26 cellular contexts compared by ENCODE assay signal in genomic region chr6:144894240-144894639, GRCh38.
A peak's percentile ranks its signal among the peaks of the same experiment; 100 is the strongest.
DNase-seq lines count a peak whose midpoint lies in the region; ATAC-seq, FAIRE-seq and TF ChIP-seq lines count a peak whose summit lies in the region.
"Had no signal": no experiment of that assay in that cellular context is flagged by ENCODE, and none has a peak within 500 bp of the region (broad histone marks: within the 10 kb centered on the region; RNA-seq: fewer than 3 reads in every experiment).

No MANE protein-coding gene starts in this region.

- peak in 1 of 2 experiments; percentile 17; a peak in 1 of 6 replicates for ATAC-seq in A549
- ATAC-seq in PC-3 = no peak
- no peak for ATAC-seq in GM21360 (IDR thresholded peaks at IDR 0.05; ENCODE audit: unreplicated experiment)
- ATAC-seq in T-helper 17 cell = no peak
- ATAC-seq: GM12878 had no signal

- H3K9me3 Mint-ChIP-seq in neural progenitor cell = no peaks in the 10 kb centered on the region
- H3K9me3 Mint-ChIP-seq: CD4-positive, alpha-beta T cell; CD8-positive, alpha-beta memory T cell had no signal

- no peak overlapping the region for H2AFZ ChIP-seq in PC-3 (ENCODE audit: low read length)
- H2AFZ ChIP-seq in neural progenitor cell (replicated peaks) = peak overlapping the region; percentile 21
- H2AFZ ChIP-seq: GM23248 had no signal

- no peaks in the 10 kb centered on the region for H3K27me3 ChIP-seq in PC-3 (ENCODE audit: low read length)
- no peaks in the 10 kb centered on the region for H3K27me3 ChIP-seq in neural progenitor cell
- H3K27me3 ChIP-seq: BE2C; BLaER1 treated with 17β-estradiol and CSF1 and Interleukin-3, amounts not matched to agents 10 nM and 100 nM had no signal

- WGBS in A549 (ENCODE audit: missing lambda C conversion rate) = 84% methylated on average over 2 of the region's 2 CpGs

- TF ChIP-seq CTCF in 22Rv1 (IDR thresholded peaks at IDR 0.05) (no peak), A549 (IDR thresholded peaks at IDR 0.05) (no peak), PC-3 (conservative IDR thresholded peaks at IDR 0.05; ENCODE audit: low read depth, low read length) (no peak), neural progenitor cell (IDR thresholded peaks at IDR 0.05) (no peak)

- H4K20me1 ChIP-seq in PC-3 (ENCODE audit: low read length) (no peaks in the 10 kb centered on the region), neural progenitor cell (ENCODE audit: low read depth) (no peaks in the 10 kb centered on the region)
- H4K20me1 ChIP-seq: BLaER1 treated with 17β-estradiol and CSF1 and Interleukin-3, amounts not matched to agents 10 nM and 100 nM had no signal

- H3K9ac ChIP-seq in PC-3 (ENCODE audit: low read length) (peak overlapping the region; percentile 71), neural progenitor cell (no peak overlapping the region)
- H3K9ac ChIP-seq: BLaER1 treated with 17β-estradiol and CSF1 and Interleukin-3, amounts not matched to agents 10 nM and 100 nM; GM23248 had no signal

- CTCF ChIA-PET in A549 (lab: Yijun Ruan, JAX) (no interaction called here), PC-3 (lab: Charles Lee) (no interaction called here)

- H3K36me3 Mint-ChIP-seq in neural progenitor cell (no peaks in the 10 kb centered on the region), T-helper 17 cell (ENCODE audit: low read depth) (no peaks in the 10 kb centered on the region)
- H3K36me3 Mint-ChIP-seq: CD14-positive monocyte; CD8-positive, alpha-beta memory T cell had no signal

- FAIRE-seq in A549 (lab: Jason Lieb, UNC) = no peak
- FAIRE-seq: A204.1, D721Med, GM12878, GM18507, H1 had no signal

- H3K4me3 ChIP-seq in A549 (no peak overlapping the region), PC-3 (ENCODE audit: low read length) (no peak overlapping the region), neural progenitor cell (no peak overlapping the region)
- H3K4me3 ChIP-seq: BLaER1 treated with 17β-estradiol and CSF1 and Interleukin-3, amounts not matched to agents 10 nM and 100 nM; GM12878; GM23248 had no signal

- H3K4me3 Mint-ChIP-seq in neural progenitor cell = no peak overlapping the region
- no peak overlapping the region for H3K4me3 Mint-ChIP-seq in T-helper 17 cell
- H3K4me3 Mint-ChIP-seq: CD14-positive monocyte; CD4-positive, alpha-beta T cell; CD8-positive, alpha-beta memory T cell had no signal

- H3K27ac Mint-ChIP-seq in neural progenitor cell = no peak overlapping the region
- no peak overlapping the region for H3K27ac Mint-ChIP-seq in T-helper 17 cell
- H3K27ac Mint-ChIP-seq: CD4-positive, alpha-beta T cell; CD8-positive, alpha-beta memory T cell had no signal

- H3K79me2 ChIP-seq in PC-3 (ENCODE audit: low read length) (no peaks in the 10 kb centered on the region), neural progenitor cell (ENCODE audit: low read depth) (no peaks in the 10 kb centered on the region)

- peaks cover 45% of the 10 kb centered on the region for H3K4me1 ChIP-seq in A549
- H3K4me1 ChIP-seq in PC-3 (ENCODE audit: insufficient read depth, low read length) = peaks cover 56% of the 10 kb centered on the region
- H3K4me1 ChIP-seq in neural progenitor cell = peaks cover 10% of the 10 kb centered on the region

- H3K27ac ChIP-seq in 22Rv1 = peak overlapping the region; percentile 29
- no peak overlapping the region for H3K27ac ChIP-seq in A549
- peak overlapping the region; percentile 91 for H3K27ac ChIP-seq in PC-3 (ENCODE audit: low read length)
- no peak overlapping the region for H3K27ac ChIP-seq in neural progenitor cell
- H3K27ac ChIP-seq: BLaER1 treated with 17β-estradiol and CSF1 and Interleukin-3, amounts not matched to agents 10 nM and 100 nM; GM23248 had no signal

- peaks cover 19% of the 10 kb centered on the region for H3F3A ChIP-seq in PC-3 (ENCODE audit: low read length, unreplicated experiment)
- peaks cover 11% of the 10 kb centered on the region for H3F3A ChIP-seq in neural progenitor cell (ENCODE audit: low read depth)

- no peak for TF ChIP-seq RAD21 in A549 (conservative IDR thresholded peaks at IDR 0.05 in 1 of 2, IDR thresholded peaks at IDR 0.05 in 1 of 2)

- intact Hi-C loops in PC-3 (cut with micrococcal nuclease) = no loop called here

- no peak for TF ChIP-seq EP300 in A549 (IDR thresholded peaks at IDR 0.05)

- H3K4me1 Mint-ChIP-seq in neural progenitor cell (peaks cover 14% of the 10 kb centered on the region), T-helper 17 cell (peaks cover 2% of the 10 kb centered on the region)

- H3K36me3 ChIP-seq in PC-3 (ENCODE audit: low read depth, low read length) = no peaks in the 10 kb centered on the region
- no peaks in the 10 kb centered on the region for H3K36me3 ChIP-seq in neural progenitor cell
- H3K36me3 ChIP-seq: BE2C; BLaER1 treated with 17β-estradiol and CSF1 and Interleukin-3, amounts not matched to agents 10 nM and 100 nM had no signal

- no peak for TF ChIP-seq POLR2A in A549 (IDR thresholded peaks at IDR 0.05; ENCODE audit: low read length)

- H3K9me3 ChIP-seq in A549 (no peaks in the 10 kb centered on the region), PC-3 (ENCODE audit: low read length) (no peaks in the 10 kb centered on the region), neural progenitor cell (ENCODE audit: low read depth) (no peaks in the 10 kb centered on the region), T-helper 17 cell (ENCODE audit: control insufficient read depth, low read length, poor library complexity, severe bottlenecking) (no peaks in the 10 kb centered on the region)
- H3K9me3 ChIP-seq: BE2C; BLaER1 treated with 17β-estradiol and CSF1 and Interleukin-3, amounts not matched to agents 10 nM and 100 nM had no signal

- H3K27me3 Mint-ChIP-seq in neural progenitor cell (ENCODE audit: insufficient read depth, low read depth) (no peaks in the 10 kb centered on the region), T-helper 17 cell (no peaks in the 10 kb centered on the region)
- H3K27me3 Mint-ChIP-seq: CD4-positive, alpha-beta T cell had no signal

- DNase-seq in A549 (ENCODE audit: low read depth in 1 of 2, low spot score in 1 of 2) (no peak), PC-3 (no peak), neural progenitor cell (ENCODE audit: low spot score) (no peak), kidney glomerular epithelial cell (lab: John Stamatoyannopoulos, UW) (no peak), T-helper 17 cell (no peak)
- DNase-seq: ACHN; AML-193; BE2C; CD4-positive, alpha-beta T cell; CD8-positive, alpha-beta memory T cell; DMS 273 treated with DMSO at 0.1 percent for 48 hours; DMS79; EL; GDM1; GM23248; H7; HCEC 1CT had no signal

- POLR2A ChIA-PET in A549 (lab: Yijun Ruan, JAX) = no interaction called here
- POLR2A ChIA-PET in PC-3 (lab: Charles Lee; ENCODE audit: unreplicated experiment) = no interaction called here

- H3K9me2 ChIP-seq in PC-3 (replicated peaks; ENCODE audit: low read length) = no peaks in the 10 kb centered on the region

- H3K4me2 ChIP-seq in A549 (peak overlapping the region; percentile 52), PC-3 (ENCODE audit: low read length) (peak overlapping the region; percentile 38; the same call in 1 of the 2 replicates), neural progenitor cell (no peak overlapping the region)
- H3K4me2 ChIP-seq: BLaER1 treated with 17β-estradiol and CSF1 and Interleukin-3, amounts not matched to agents 10 nM and 100 nM had no signal

- no TSS peak for BruUV-seq in PC-3 (replicated peaks; lab: Mats Ljungman, UMichigan)

TF ChIP-seq in A549, 52 proteins besides CTCF, POLR2A, EP300 and RAD21:
- TF ChIP-seq MAFK (IDR thresholded peaks at IDR 0.05; ENCODE audit: partially characterized antibody) (peak; percentile 70), NFE2L2 (conservative IDR thresholded peaks at IDR 0.05; ENCODE audit: low read length) (no peak)

Comparison
In these comparisons a context has a peak if more than half of its experiments do, and no peak if none do; other contexts are left out.
1. H3K27ac ChIP-seq: peak in 22Rv1 (single experiment) and PC-3 (single experiment); none in A549 (0 of 2) and neural progenitor cell (single experiment).